Comparison of ENCODE assay signal across 1 cellular context in genomic region chr11:18319914-18320313, GRCh38.
TF ChIP-seq lines count a peak whose summit lies in the region.

No MANE protein-coding gene starts in this region.

TF ChIP-seq in GM23338, 12 proteins besides CTCF, POLR2A, EP300 and RAD21 (continued from another document):
- TF ChIP-seq ZNF462 (CRISPR knock-in tag; IDR thresholded peaks at IDR 0.05), result no peak
- no peak for TF ChIP-seq REST (IDR thresholded peaks at IDR 0.05; ENCODE audit: unreplicated experiment)
